ENCODE assay signal across 18 cellular contexts in the genomic region with DNA sequence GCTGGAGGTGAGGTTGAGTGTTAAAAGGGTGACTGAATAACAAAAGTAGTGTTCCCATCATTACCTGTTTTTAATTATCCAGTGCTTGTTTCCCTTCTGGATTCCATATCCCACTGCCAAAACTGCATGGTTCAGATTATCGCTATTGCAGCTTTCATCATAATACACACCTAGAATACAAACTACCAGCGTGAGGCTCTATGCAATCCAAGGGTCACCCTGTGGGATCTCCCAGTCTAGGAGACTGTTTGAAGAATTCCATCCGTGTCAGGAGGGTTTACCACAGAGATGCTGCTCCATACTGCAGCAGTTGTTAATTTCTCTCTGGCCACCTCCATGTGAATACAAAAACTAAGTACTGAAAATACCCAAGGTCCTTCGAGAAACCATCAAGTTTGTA. TPM values are rescaled to one million over a fixed set of nuclear protein-coding genes. Genes with fewer than 3 reads are reported as not detected.
DNase-seq lines count a peak whose midpoint lies in the region; ATAC-seq, FAIRE-seq and TF ChIP-seq lines count a peak whose summit lies in the region.
"Had no signal": no experiment of that assay in that cellular context is flagged by ENCODE, and none has a peak within 500 bp of the region (broad histone marks: within the 10 kb centered on the region; RNA-seq: fewer than 3 reads in every experiment).

No MANE protein-coding gene starts in this region.

- no peak overlapping the region for H3K4me2 ChIP-seq in mesenchymal stem cell (ENCODE audit: low read length, poor library complexity, severe bottlenecking)
- H3K4me2 ChIP-seq: BLaER1 treated with 17β-estradiol and CSF1 and Interleukin-3, amounts not matched to agents 10 nM and 100 nM had no signal

- no peaks in the 10 kb centered on the region for H3K9me3 ChIP-seq in mesenchymal stem cell (ENCODE audit: control insufficient read depth, low read length)
- H3K9me3 ChIP-seq: BLaER1 treated with 17β-estradiol and CSF1 and Interleukin-3, amounts not matched to agents 10 nM and 100 nM had no signal

- FAIRE-seq in GM19239 (lab: Jason Lieb, UNC): no peak
- FAIRE-seq: H54 had no signal

- H3K18ac ChIP-seq in mesenchymal stem cell (ENCODE audit: low read depth in 1 of 2, low read length in 2 of 2): no peak overlapping the region

- TF ChIP-seq CTCF in AG10803 (conservative IDR thresholded peaks at IDR 0.05; ENCODE audit: low read length): no peak
- no peak for TF ChIP-seq CTCF in brain (conservative IDR thresholded peaks at IDR 0.05)

- 92% methylated on average over 4 of the region's 4 CpGs for WGBS in mesenchymal stem cell

- DNase-seq in AG10803 (ENCODE audit: low read depth) (peak; percentile 23), mesenchymal stem cell (no peak), sciatic nerve (ENCODE audit: low spot score) (no peak), GM19239 (ENCODE audit: insufficient read length, low spot score) (no peak), kidney glomerular epithelial cell (lab: John Stamatoyannopoulos, UW) (no peak)
- DNase-seq: 8988T; Calu3; CD8-positive, alpha-beta T cell; DMS79 treated with DMSO at 0.1 percent for 48 hours; GF-D8; HCEC 1CT had no signal

- H3K9me3 Mint-ChIP-seq in brain: no peaks in the 10 kb centered on the region
- H3K9me3 Mint-ChIP-seq: CD8-positive, alpha-beta T cell had no signal

- no peak overlapping the region for H3K4me3 ChIP-seq in AG10803 (ENCODE audit: low read length)
- no peak overlapping the region for H3K4me3 ChIP-seq in mesenchymal stem cell (ENCODE audit: insufficient read depth in 1 of 2, low read depth in 1 of 2, low read length in 2 of 2)
- H3K4me3 ChIP-seq: BLaER1 treated with 17β-estradiol and CSF1 and Interleukin-3, amounts not matched to agents 10 nM and 100 nM; GM23248 had no signal

- no peaks in the 10 kb centered on the region for H3K4me1 ChIP-seq in mesenchymal stem cell (ENCODE audit: control insufficient read depth, insufficient read depth, low read depth, low read length)

- H2AK5ac ChIP-seq in mesenchymal stem cell (ENCODE audit: low read length, severe bottlenecking): no peak overlapping the region

- no peak overlapping the region for H3K4ac ChIP-seq in mesenchymal stem cell (ENCODE audit: low read depth in 1 of 2, low read length in 2 of 2)

- H4K91ac ChIP-seq in mesenchymal stem cell (ENCODE audit: low read length): no peak overlapping the region

- H3K4me3 Mint-ChIP-seq in brain: peak overlapping the region in 1 of 5 experiments; percentile 46
- H3K4me3 Mint-ChIP-seq: B cell; CD8-positive, alpha-beta T cell had no signal

- H3K9ac ChIP-seq in mesenchymal stem cell (ENCODE audit: low read length): peak overlapping the region; percentile 16
- H3K9ac ChIP-seq: BLaER1 treated with 17β-estradiol and CSF1 and Interleukin-3, amounts not matched to agents 10 nM and 100 nM; GM23248 had no signal

- H3K27me3 Mint-ChIP-seq in brain: no peaks in the 10 kb centered on the region
- H3K27me3 Mint-ChIP-seq: B cell had no signal

- no peak overlapping the region for H3K27ac ChIP-seq in mesenchymal stem cell (ENCODE audit: low read length, poor library complexity, severe bottlenecking)
- H3K27ac ChIP-seq: BLaER1 treated with 17β-estradiol and CSF1 and Interleukin-3, amounts not matched to agents 10 nM and 100 nM; GM23248; HL-60 had no signal

- H3K23ac ChIP-seq in mesenchymal stem cell (ENCODE audit: low read length in 2 of 2): no peak overlapping the region

- peaks cover 29% of the 10 kb centered on the region for H3K36me3 Mint-ChIP-seq in brain

- no peak overlapping the region for H2AFZ ChIP-seq in mesenchymal stem cell (ENCODE audit: low read depth, low read length)
- H2AFZ ChIP-seq: GM23248 had no signal

- H2BK15ac ChIP-seq in mesenchymal stem cell (ENCODE audit: low read depth, poor library complexity, severe bottlenecking): no peak overlapping the region

- ATAC-seq in sciatic nerve: peak; percentile 57
- ATAC-seq in GM19035 (IDR thresholded peaks at IDR 0.05; ENCODE audit: unreplicated experiment): no peak
- ATAC-seq: CD8-positive, alpha-beta T cell had no signal

- H3K27me3 ChIP-seq in mesenchymal stem cell (ENCODE audit: control insufficient read depth in 1 of 2, insufficient read depth in 1 of 2, low read length in 2 of 2): no peaks in the 10 kb centered on the region
- H3K27me3 ChIP-seq: BLaER1 treated with 17β-estradiol and CSF1 and Interleukin-3, amounts not matched to agents 10 nM and 100 nM had no signal

- no peak overlapping the region for H3K14ac ChIP-seq in mesenchymal stem cell (ENCODE audit: low read length in 2 of 2)

- H3K36me3 ChIP-seq in mesenchymal stem cell (ENCODE audit: control insufficient read depth in 1 of 2, insufficient read depth in 2 of 2, low read depth in 1 of 2, low read length in 2 of 2): peaks cover 25 to 87% of the 10 kb centered on the region in 2 experiments

- no peak overlapping the region for H4K8ac ChIP-seq in mesenchymal stem cell (ENCODE audit: low read length)

- peak overlapping the region; percentile 10 to 52 (median 36) for H3K27ac Mint-ChIP-seq in brain
- H3K27ac Mint-ChIP-seq: B cell; CD8-positive, alpha-beta T cell had no signal

- H2BK5ac ChIP-seq in mesenchymal stem cell (ENCODE audit: low read depth, low read length, poor library complexity, severe bottlenecking): no peak overlapping the region

- intact Hi-C loops in sciatic nerve (cut with DNase I): no loop called here

- peaks cover 21% of the 10 kb centered on the region for H3K4me1 Mint-ChIP-seq in brain
- H3K4me1 Mint-ChIP-seq: B cell had no signal

- H2BK12ac ChIP-seq in mesenchymal stem cell (ENCODE audit: low read length in 2 of 2): no peak overlapping the region

- H2BK120ac ChIP-seq in mesenchymal stem cell (ENCODE audit: low read depth, low read length): no peak overlapping the region

- H3K79me1 ChIP-seq in mesenchymal stem cell (replicated peaks; ENCODE audit: low read length, poor library complexity, severe bottlenecking): no peaks in the 10 kb centered on the region

RNA-seq across cellular contexts. Expression of a gene that starts 9.0 kb away (rescaled TPM):
- 4.0 TPM for polyA plus RNA-seq in brain (ENCODE audit: insufficient read depth, low read depth, low replicate concordance)
- 2.6 TPM for polyA plus RNA-seq in mesenchymal stem cell (2013, experiment 1 of 2)
- 2.2 TPM for polyA plus RNA-seq in mesenchymal stem cell (2013, experiment 2 of 2)
- total RNA-seq in sciatic nerve: 101 TPM

RNA-seq across cellular contexts. Expression of a gene that starts 33.5 kb away (rescaled TPM):
- polyA plus RNA-seq in brain (ENCODE audit: insufficient read depth, low read depth, low replicate concordance): 7.8 TPM
- polyA plus RNA-seq in mesenchymal stem cell (2013, experiment 1 of 2): 1.3 TPM
- 1.1 TPM for polyA plus RNA-seq in mesenchymal stem cell (2013, experiment 2 of 2)
- 80.9 TPM for total RNA-seq in sciatic nerve
